In the genomic region with DNA sequence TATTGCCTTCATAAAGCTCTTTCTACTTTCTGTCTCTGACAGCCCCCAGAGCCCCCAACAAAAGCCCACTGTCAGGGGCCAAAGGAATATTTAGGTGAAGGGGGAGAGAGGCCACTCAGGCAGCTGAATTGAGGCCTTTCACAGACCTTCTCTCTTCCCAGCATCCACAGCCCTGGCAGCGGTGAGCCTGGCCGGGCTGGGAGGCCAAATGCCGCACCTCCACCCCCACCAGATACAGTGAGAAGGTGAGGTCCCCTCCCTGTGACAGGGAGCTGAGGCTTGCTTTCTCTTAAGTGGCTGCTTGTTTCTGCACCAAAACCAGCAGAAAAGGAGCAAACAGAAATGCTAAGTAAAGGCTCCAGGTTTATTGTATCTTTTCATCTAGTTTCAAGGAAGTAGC, we compare ENCODE assay signal across 16 cellular contexts.
"Had no signal": no experiment of that assay in that cellular context is flagged by ENCODE, and none has a peak within 500 bp of the region (broad histone marks: within the 10 kb centered on the region; RNA-seq: fewer than 3 reads in every experiment).

No MANE protein-coding gene starts in this region.

- H3K4me3 Mint-ChIP-seq: activated T-cell treated with anti-CD3 and anti-CD28 coated beads, Interleukin-2, amount 50 U/mL, for 72 hours; effector memory CD8-positive, alpha-beta T cell; stimulated activated effector memory CD8-positive, alpha-beta T cell treated with anti-CD3 and anti-CD28 coated beads, Interleukin-12 subunit alpha, Interleukin-12 subunit beta, amount 100 ng/mL, for 72 hours had no signal

- DNase-seq: activated CD4-positive, alpha-beta T cell treated with anti-CD3 and anti-CD28 coated beads, Interleukin-2, amount 50 U/mL, for 1 hour; activated CD4-positive, CD25-positive, alpha-beta regulatory T cell treated with anti-CD3 and anti-CD28 coated beads, Interleukin-2, amount 50 U/mL, for 72 hours; activated effector memory CD4-positive, alpha-beta T cell treated with anti-CD3 and anti-CD28 coated beads, Interleukin-2, amount 50 U/mL, for 16 hours; activated naive CD4-positive, alpha-beta T cell treated with anti-CD3 and anti-CD28 coated beads, Interleukin-2, amount 50 U/mL, for 16 hours; activated T-cell treated with anti-CD3 and anti-CD28 coated beads, Interleukin-2, amount 50 U/mL, for 72 hours; dermis blood vessel endothelial cell; effector memory CD8-positive, alpha-beta T cell; foreskin keratinocyte; glutamatergic neuron; left ventricle myocardium inferior; mammary epithelial cell; mucosa of descending colon; T-helper 1 cell had no signal

- H3K36me3 ChIP-seq: ascending aorta, left ventricle myocardium inferior had no signal

- H3K27ac Mint-ChIP-seq: activated T-cell treated with anti-CD3 and anti-CD28 coated beads, Interleukin-2, amount 50 U/mL, for 72 hours; effector memory CD8-positive, alpha-beta T cell; naive thymus-derived CD4-positive, alpha-beta T cell; stimulated activated effector memory CD8-positive, alpha-beta T cell treated with anti-CD3 and anti-CD28 coated beads, Interleukin-12 subunit alpha, Interleukin-12 subunit beta, amount 100 ng/mL, for 72 hours had no signal

- H3K9me3 ChIP-seq: ascending aorta, mucosa of descending colon had no signal

- H3K4me1 ChIP-seq: ascending aorta, foreskin keratinocyte, left ventricle myocardium inferior had no signal

- H3K27ac ChIP-seq: ascending aorta, foreskin keratinocyte, left ventricle myocardium inferior had no signal

- H3K27me3 ChIP-seq: ascending aorta, foreskin keratinocyte had no signal

- H3K4me3 ChIP-seq: ascending aorta, left ventricle myocardium inferior, mucosa of descending colon had no signal

- H3K9me3 Mint-ChIP-seq: activated T-cell treated with anti-CD3 and anti-CD28 coated beads, Interleukin-2, amount 50 U/mL, for 72 hours; effector memory CD8-positive, alpha-beta T cell; stimulated activated effector memory CD8-positive, alpha-beta T cell treated with anti-CD3 and anti-CD28 coated beads, Interleukin-12 subunit alpha, Interleukin-12 subunit beta, amount 100 ng/mL, for 72 hours had no signal

- H3K36me3 Mint-ChIP-seq: naive thymus-derived CD4-positive, alpha-beta T cell; stimulated activated effector memory CD8-positive, alpha-beta T cell treated with anti-CD3 and anti-CD28 coated beads, Interleukin-12 subunit alpha, Interleukin-12 subunit beta, amount 100 ng/mL, for 72 hours had no signal

- ATAC-seq: activated T-cell treated with anti-CD3 and anti-CD28 coated beads, Interleukin-2, amount 50 U/mL, for 72 hours; effector memory CD8-positive, alpha-beta T cell; foreskin keratinocyte; mucosa of descending colon; naive thymus-derived CD4-positive, alpha-beta T cell; stimulated activated effector memory CD8-positive, alpha-beta T cell treated with anti-CD3 and anti-CD28 coated beads, Interleukin-12 subunit alpha, Interleukin-12 subunit beta, amount 100 ng/mL, for 72 hours had no signal
